Comparison of ENCODE assay signal across 18 cellular contexts in the genomic region with DNA sequence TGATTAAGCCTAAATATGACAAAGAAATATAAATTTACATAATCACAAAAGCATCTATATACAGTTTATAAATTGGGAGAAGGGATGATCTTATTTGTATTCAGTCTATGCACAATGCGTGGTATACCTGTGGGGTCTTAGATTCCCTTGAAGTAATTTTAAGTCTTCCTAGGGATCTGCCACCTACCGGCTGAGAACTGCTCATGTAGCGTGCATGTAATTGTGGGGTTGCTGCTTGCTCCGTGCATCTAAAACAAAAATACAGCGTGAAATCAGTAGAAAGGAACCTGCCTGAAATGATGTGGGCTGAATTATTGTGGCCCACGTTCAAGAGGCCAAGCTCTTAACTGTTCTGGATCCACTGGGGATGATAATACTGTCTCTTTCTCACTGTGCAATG.
A peak's percentile ranks its signal among the peaks of the same experiment; 100 is the strongest.
DNase-seq lines count a peak whose midpoint lies in the region; ATAC-seq and TF ChIP-seq lines count a peak whose summit lies in the region.
"Had no signal": no experiment of that assay in that cellular context is flagged by ENCODE, and none has a peak within 500 bp of the region (broad histone marks: within the 10 kb centered on the region; RNA-seq: fewer than 3 reads in every experiment).

No MANE protein-coding gene starts in this region.

- POLR2A ChIA-PET in A673 (lab: Charles Lee; ENCODE audit: low non-redundant PET), result no interaction called here

- no peak overlapping the region for H2AFZ ChIP-seq in H9 (ENCODE audit: low read length)

- H3K4me3 ChIP-seq in A673 (ENCODE audit: low read depth, low read length, poor library complexity, severe bottlenecking), result no peak overlapping the region
- peak overlapping the region; percentile 55 for H3K4me3 ChIP-seq in SJCRH30
- H3K4me3 ChIP-seq in endodermal cell (ENCODE audit: low read length), result no peak overlapping the region
- no peak overlapping the region for H3K4me3 ChIP-seq in suprapubic skin
- H3K4me3 ChIP-seq: A549, HAP-1 had no signal

- no peak overlapping the region for H2BK15ac ChIP-seq in H9 (ENCODE audit: low read depth, low read length)

- no peak overlapping the region for H3K23ac ChIP-seq in H9 (ENCODE audit: insufficient read length, low read depth, low read length)

- H3K27ac ChIP-seq in A673 (ENCODE audit: low read depth, low read length, poor library complexity, severe bottlenecking) (no peak overlapping the region), H9 (ENCODE audit: insufficient read length, low read depth, low read length) (no peak overlapping the region), SJCRH30 (peak overlapping the region; percentile 93), endodermal cell (ENCODE audit: low read depth, low read length) (no peak overlapping the region), suprapubic skin (no peak overlapping the region)
- H3K27ac ChIP-seq: A549 had no signal

- H3K27me3 Mint-ChIP-seq in H9 (ENCODE audit: low read depth) (no peaks in the 10 kb centered on the region), endodermal cell (ENCODE audit: insufficient read depth) (no peaks in the 10 kb centered on the region)

- H3K4me1 Mint-ChIP-seq in H9 (peaks cover 3 to 5% of the 10 kb centered on the region in 2 experiments; a peak in 1 of 4 replicates), endodermal cell (no peaks in the 10 kb centered on the region)

- H3K4me1 ChIP-seq in A673 (ENCODE audit: insufficient read depth, low read length, poor library complexity, severe bottlenecking) (no peaks in the 10 kb centered on the region), H9 (ENCODE audit: insufficient read depth, low read length) (no peaks in the 10 kb centered on the region), SJCRH30 (peaks cover 12% of the 10 kb centered on the region; the same call in 1 of the 2 replicates), endodermal cell (ENCODE audit: control insufficient read depth, insufficient read depth, low read length) (no peaks in the 10 kb centered on the region), suprapubic skin (no peaks in the 10 kb centered on the region)
- H3K4me1 ChIP-seq: A549, HAP-1 had no signal

- H3K14ac ChIP-seq in H9 (ENCODE audit: insufficient read depth, low read length), result no peak overlapping the region

- DNase-seq in A673 (ENCODE audit: low spot score) (peak; percentile 31), H9 (no peak), SJCRH30 (peak; percentile 24 to 46), endodermal cell (no peak), globus pallidus (ENCODE audit: low spot score) (no peak), COLO668 (lab: John Stamatoyannopoulos, UW; ENCODE audit: unreplicated experiment) (no peak), suprapubic skin (ENCODE audit: low spot score in 2 of 2) (no peak)
- DNase-seq: AML-193; CD4-positive, alpha-beta T cell; NCI-H1417; NCI-H2081; NCI-H226; NCI-H526; NK-92 treated with Interleukin-12 subunit alpha and Interleukin-12 subunit beta, amount 100 ng/mL, for 24 hours; SHP77 had no signal

- no peak overlapping the region for H4K91ac ChIP-seq in H9 (ENCODE audit: insufficient read length, low read depth, low read length)

- H3T11ph ChIP-seq in H9 (ENCODE audit: low read length), result no peak overlapping the region

- no peak overlapping the region for H4K8ac ChIP-seq in H9 (replicated peaks; ENCODE audit: insufficient read length, low read depth, low read length)

- H4K20me1 ChIP-seq in H9 (ENCODE audit: control insufficient read depth, insufficient read depth, insufficient read length), result no peaks in the 10 kb centered on the region

- H4K5ac ChIP-seq in H9 (ENCODE audit: insufficient read length, low read depth, low read length), result no peak overlapping the region

- H3K9me3 Mint-ChIP-seq in H9, result no peaks in the 10 kb centered on the region
- H3K9me3 Mint-ChIP-seq in endodermal cell, result peaks cover 3% of the 10 kb centered on the region
- H3K9me3 Mint-ChIP-seq: CD4-positive, alpha-beta T cell had no signal

- H3K4me3 Mint-ChIP-seq in H9 (no peak overlapping the region), endodermal cell (no peak overlapping the region)

- no peak for TF ChIP-seq POLR2A in suprapubic skin (IDR thresholded peaks at IDR 0.05)

- H3K56ac ChIP-seq in H9 (ENCODE audit: insufficient read length, low read depth, low read length), result no peak overlapping the region

- no peak for ATAC-seq in GM18502 (IDR thresholded peaks at IDR 0.05; ENCODE audit: poor library complexity, unreplicated experiment)
- ATAC-seq: A549 had no signal

- H2BK20ac ChIP-seq in H9 (ENCODE audit: low read depth, low read length, poor library complexity, severe bottlenecking), result no peak overlapping the region

- no peaks in the 10 kb centered on the region for H3K36me3 ChIP-seq in A673 (ENCODE audit: insufficient read depth, low read length, poor library complexity, severe bottlenecking)
- no peaks in the 10 kb centered on the region for H3K36me3 ChIP-seq in SJCRH30
- no peaks in the 10 kb centered on the region for H3K36me3 ChIP-seq in endodermal cell (ENCODE audit: control insufficient read depth, insufficient read depth, low read length)
- H3K36me3 ChIP-seq in suprapubic skin, result no peaks in the 10 kb centered on the region
- H3K36me3 ChIP-seq: HAP-1 had no signal

- H2AK5ac ChIP-seq in H9 (ENCODE audit: insufficient read length, low read length), result no peak overlapping the region

- no peak overlapping the region for H2BK12ac ChIP-seq in H9 (ENCODE audit: insufficient read length, low read depth, low read length)

- H3K27me3 ChIP-seq in A673 (replicated peaks; ENCODE audit: insufficient read depth, low read depth, low read length, poor library complexity) (no peaks in the 10 kb centered on the region), H9 (ENCODE audit: insufficient read depth, low read length) (no peaks in the 10 kb centered on the region), SJCRH30 (no peaks in the 10 kb centered on the region), endodermal cell (ENCODE audit: control insufficient read depth, insufficient read depth, low read length, poor library complexity, severe bottlenecking) (no peaks in the 10 kb centered on the region), suprapubic skin (no peaks in the 10 kb centered on the region)

- H3K27ac Mint-ChIP-seq in H9 (no peak overlapping the region), endodermal cell (no peak overlapping the region)
- H3K27ac Mint-ChIP-seq: CD4-positive, alpha-beta T cell had no signal

- no peak overlapping the region for H3K4me2 ChIP-seq in H9 (ENCODE audit: insufficient read depth, insufficient read length, low read length)
- H3K4me2 ChIP-seq: A549 had no signal

- no peak overlapping the region for H3K4ac ChIP-seq in H9 (ENCODE audit: low read depth, low read length)

- no peak overlapping the region for H3K18ac ChIP-seq in H9 (ENCODE audit: insufficient read length, low read depth, low read length)

- H3K79me2 ChIP-seq in H9 (ENCODE audit: insufficient read depth, low read length), result no peaks in the 10 kb centered on the region

- CTCF ChIA-PET in A673 (lab: Charles Lee), result no interaction called here

- H2BK5ac ChIP-seq in H9 (ENCODE audit: insufficient read length, low read length), result no peak overlapping the region

- H2BK120ac ChIP-seq in H9 (ENCODE audit: low read depth, low read length, poor library complexity, severe bottlenecking), result no peak overlapping the region

- H3K36me3 Mint-ChIP-seq in H9 (ENCODE audit: insufficient read depth in 1 of 3, low read depth in 3 of 3), result peaks cover 0 to 2% (median 0%) of the 10 kb centered on the region in 3 experiments; a peak in 2 of 7 replicates
- no peaks in the 10 kb centered on the region for H3K36me3 Mint-ChIP-seq in endodermal cell (ENCODE audit: low read depth)

- WGBS in H9 (ENCODE audit: extremely low coverage, insufficient read length, low lambda C conversion rate), result no CpG with 5 or more reads among the region's 6 CpGs
- WGBS in endodermal cell (ENCODE audit: insufficient coverage in 1 of 2, insufficient read length in 1 of 2), 2 experiments, result 82 to 91% methylated on average over 5 to 6 of the region's 6 CpGs
- WGBS in suprapubic skin, result 79% methylated on average over 6 of the region's 6 CpGs

- no peaks in the 10 kb centered on the region for H3K9me3 ChIP-seq in A673 (ENCODE audit: low read depth, low read length, poor library complexity, severe bottlenecking)
- no peaks in the 10 kb centered on the region for H3K9me3 ChIP-seq in H9 (ENCODE audit: control insufficient read depth, low read depth, low read length)
- H3K9me3 ChIP-seq in SJCRH30 (replicated peaks), result no peaks in the 10 kb centered on the region
- H3K9me3 ChIP-seq in endodermal cell (ENCODE audit: control insufficient read depth, low read length), result no peaks in the 10 kb centered on the region
- no peaks in the 10 kb centered on the region for H3K9me3 ChIP-seq in suprapubic skin
- H3K9me3 ChIP-seq: A549, HAP-1 had no signal

- intact Hi-C loops in A673 (cut with micrococcal nuclease; ENCODE audit: unreplicated experiment), result no loop called here

- no peak for TF ChIP-seq EP300 in suprapubic skin (IDR thresholded peaks at IDR 0.05)

- TF ChIP-seq CTCF in A673 (conservative IDR thresholded peaks at IDR 0.05; ENCODE audit: low read depth, low read length) (peak; percentile 48), H9 (conservative IDR thresholded peaks at IDR 0.05) (0 out of 3 replicates have a peak, but pooled peaks have one; percentile 11), endodermal cell (conservative IDR thresholded peaks at IDR 0.05) (peak; percentile 23), suprapubic skin (IDR thresholded peaks at IDR 0.05) (no peak)

- no peaks in the 10 kb centered on the region for H3K79me1 ChIP-seq in H9 (ENCODE audit: insufficient read depth, low read depth, low read length, poor library complexity, severe bottlenecking)

- no peak overlapping the region for H3K9ac ChIP-seq in H9 (ENCODE audit: extremely low read depth, insufficient read length, low read length)
- H3K9ac ChIP-seq in endodermal cell (ENCODE audit: extremely low read depth, low read length, poor library complexity, severe bottlenecking), result no peak overlapping the region

- no TSS peak for BruUV-seq in A673 (replicated peaks; lab: Mats Ljungman, UMichigan)

- H3K23me2 ChIP-seq in H9 (ENCODE audit: insufficient read length, low read depth, low read length, poor library complexity, severe bottlenecking), result no peaks in the 10 kb centered on the region

Comparison
In these comparisons a context has a peak if more than half of its experiments do, and no peak if none do; other contexts are left out.
1. DNase-seq: peak in A673 (single experiment) and SJCRH30 (2 of 2); none in H9 (single experiment), endodermal cell (single experiment), globus pallidus (single experiment), COLO668 (single experiment) and suprapubic skin (0 of 2).
2. CTCF ChIP-seq: peak in A673 (single experiment), H9 (single experiment) and endodermal cell (single experiment); none in suprapubic skin (0 of 2).